In the genomic region with DNA sequence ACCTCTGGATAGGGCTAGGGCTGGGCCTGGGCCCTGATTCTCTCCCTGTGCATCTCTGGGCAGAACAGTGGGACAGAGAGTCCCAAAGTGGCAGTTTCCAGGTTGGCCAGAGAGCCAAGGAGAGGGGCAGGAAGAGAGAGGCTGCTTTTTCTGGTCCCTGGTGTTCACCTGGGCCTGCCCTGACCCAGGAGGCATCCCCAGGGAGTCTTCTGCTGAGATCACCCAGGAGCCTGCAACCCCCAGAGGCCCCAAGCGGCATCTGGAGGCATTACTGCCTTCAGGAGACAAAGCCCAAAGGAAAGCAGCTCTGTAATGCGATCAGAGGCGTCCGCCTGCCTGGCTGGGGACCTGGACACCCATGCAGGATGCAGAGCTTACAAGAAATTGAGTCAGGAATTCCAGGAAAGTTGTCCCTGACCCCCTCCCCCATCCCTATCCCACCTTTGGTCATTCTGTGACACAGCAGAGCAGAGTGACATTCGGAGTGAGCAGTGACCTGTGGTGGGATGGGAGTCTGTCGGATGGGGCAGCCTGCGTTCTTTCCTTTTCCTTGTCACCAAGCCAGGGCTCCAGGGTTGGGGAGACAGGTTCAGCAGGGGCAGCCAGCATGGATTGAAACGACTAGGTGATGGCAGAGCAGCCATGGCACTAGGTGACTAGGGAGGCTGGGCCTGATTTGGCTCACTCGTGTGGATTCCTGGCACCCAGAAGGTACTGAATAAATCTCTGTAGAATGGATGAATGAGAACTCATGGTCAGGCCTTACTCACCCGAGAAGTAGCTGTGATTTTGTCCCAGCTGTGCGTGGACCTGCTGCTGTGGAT, we compare ENCODE assay signal across 1 cellular context.
TF ChIP-seq lines count a peak whose summit lies in the region.

No MANE protein-coding gene starts in this region.

TF ChIP-seq in IMR-90, 13 proteins besides CTCF, POLR2A, EP300 and RAD21 (continued from another document):
- TF ChIP-seq USF2 (IDR thresholded peaks at IDR 0.05; ENCODE audit: low read depth, low read length) (no peak), NFE2L2 (IDR thresholded peaks at IDR 0.05; ENCODE audit: low read depth, low read length) (no peak), FOS (IDR thresholded peaks at IDR 0.05; ENCODE audit: low read depth, low read length) (no peak), SMC3 (IDR thresholded peaks at IDR 0.05; ENCODE audit: low read depth, low read length) (no peak), CEBPB (IDR thresholded peaks at IDR 0.05; ENCODE audit: low read depth, low read length) (no peak)
